Comparison of ENCODE assay signal across 8 cellular contexts in genomic region chr6:28880519-28880893, GRCh38. TPM values are rescaled to one million over a fixed set of nuclear protein-coding genes. Genes with fewer than 3 reads are reported as not detected.
DNase-seq lines count a peak whose midpoint lies in the region; ATAC-seq and TF ChIP-seq lines count a peak whose summit lies in the region.

No MANE protein-coding gene starts in this region.

- peaks cover 46% of the 10 kb centered on the region for H3K27me3 Mint-ChIP-seq in activated naive CD4-positive, alpha-beta T cell treated with anti-CD3 and anti-CD28 coated beads, Interleukin-2, amount 10 ng/mL, durations not matched to agents 7 days and 5 days
- H3K27me3 Mint-ChIP-seq in MCF 10A (ENCODE audit: insufficient read depth, unreplicated experiment) (peaks cover 21% of the 10 kb centered on the region), type B pancreatic cell (peaks cover 18% of the 10 kb centered on the region)

- BruUV-seq in MCF 10A (replicated peaks; lab: Mats Ljungman, UMichigan): no TSS peak

- H3K27ac ChIP-seq in lower lobe of right lung: no peak overlapping the region

- DNase-seq in activated naive CD4-positive, alpha-beta T cell treated with anti-CD3 and anti-CD28 coated beads, Interleukin-2, amount 10 ng/mL, durations not matched to agents 7 days and 5 days: no peak
- no peak for DNase-seq in activated naive CD4-positive, alpha-beta T cell treated with anti-CD3 and anti-CD28 coated beads, Interleukin-2, amount 50 U/mL, for 16 hours
- DNase-seq in MCF 10A (ENCODE audit: unreplicated experiment): no peak
- DNase-seq in lower lobe of right lung: no peak
- no peak for DNase-seq in type B pancreatic cell (ENCODE audit: extremely low spot score, unreplicated experiment)

- peaks cover 24% of the 10 kb centered on the region for H3K27me3 ChIP-seq in lower lobe of right lung (ENCODE audit: low read depth)

- no peak for TF ChIP-seq CTCF in MCF 10A (IDR thresholded peaks at IDR 0.05; ENCODE audit: unreplicated experiment)
- no peak for TF ChIP-seq CTCF in lower lobe of right lung (IDR thresholded peaks at IDR 0.05)
- no peak for TF ChIP-seq CTCF in type B pancreatic cell (conservative IDR thresholded peaks at IDR 0.05)

- no peaks in the 10 kb centered on the region for H3K9me3 ChIP-seq in lower lobe of right lung

- H3K27ac Mint-ChIP-seq in activated naive CD4-positive, alpha-beta T cell treated with anti-CD3 and anti-CD28 coated beads, Interleukin-2, amount 10 ng/mL, durations not matched to agents 7 days and 5 days: no peak overlapping the region
- H3K27ac Mint-ChIP-seq in MCF 10A (ENCODE audit: low read depth, unreplicated experiment) (peak overlapping the region; percentile 8), type B pancreatic cell (peak overlapping the region; percentile 91)

- peaks cover 13% of the 10 kb centered on the region for H3K36me3 Mint-ChIP-seq in activated naive CD4-positive, alpha-beta T cell treated with anti-CD3 and anti-CD28 coated beads, Interleukin-2, amount 10 ng/mL, durations not matched to agents 7 days and 5 days
- H3K36me3 Mint-ChIP-seq in MCF 10A (ENCODE audit: insufficient read depth, unreplicated experiment): peaks cover 17% of the 10 kb centered on the region
- no peaks in the 10 kb centered on the region for H3K36me3 Mint-ChIP-seq in type B pancreatic cell

- intact Hi-C loops in MCF 10A (cut with micrococcal nuclease): loop anchor here (5.0 kb wide), 1 partner anchor 102 kb away; no protein-coding TSS in a partner anchor
- intact Hi-C loops in lower lobe of right lung (cut with DNase I): no loop called here

- H3K9me3 Mint-ChIP-seq in activated naive CD4-positive, alpha-beta T cell treated with anti-CD3 and anti-CD28 coated beads, Interleukin-2, amount 10 ng/mL, durations not matched to agents 7 days and 5 days: peaks cover 14% of the 10 kb centered on the region
- H3K9me3 Mint-ChIP-seq in MCF 10A (ENCODE audit: unreplicated experiment) (no peaks in the 10 kb centered on the region), type B pancreatic cell (no peaks in the 10 kb centered on the region)

- H3K4me1 ChIP-seq in lower lobe of right lung: no peaks in the 10 kb centered on the region

- no peaks in the 10 kb centered on the region for H3K36me3 ChIP-seq in lower lobe of right lung

- H3K4me3 Mint-ChIP-seq in activated naive CD4-positive, alpha-beta T cell treated with anti-CD3 and anti-CD28 coated beads, Interleukin-2, amount 10 ng/mL, durations not matched to agents 7 days and 5 days: peak overlapping the region; percentile 60
- peak overlapping the region; percentile 86 for H3K4me3 Mint-ChIP-seq in MCF 10A (ENCODE audit: unreplicated experiment)
- H3K4me3 Mint-ChIP-seq in type B pancreatic cell: peak overlapping the region; percentile 93

- POLR2A ChIA-PET in MCF 10A (lab: Yijun Ruan, JAX): interaction anchor here (0.7 to 7.2 kb wide), 7 partner anchors 8 to 129 kb away, joined by 3 to 60 read pairs (median 5); partner anchors contain the start of gene TRIM27

- peak overlapping the region; percentile 56 for H3K4me3 ChIP-seq in lower lobe of right lung

- H3K4me1 Mint-ChIP-seq in activated naive CD4-positive, alpha-beta T cell treated with anti-CD3 and anti-CD28 coated beads, Interleukin-2, amount 10 ng/mL, durations not matched to agents 7 days and 5 days: peaks cover 43% of the 10 kb centered on the region
- H3K4me1 Mint-ChIP-seq in MCF 10A (ENCODE audit: insufficient read depth, unreplicated experiment) (peaks cover 6% of the 10 kb centered on the region), type B pancreatic cell (ENCODE audit: unreplicated experiment) (peaks cover 18% of the 10 kb centered on the region)

- ATAC-seq in lower lobe of right lung (no peak), GM21526 (IDR thresholded peaks at IDR 0.05; ENCODE audit: low FRiP score, unreplicated experiment) (no peak), HG03159 (IDR thresholded peaks at IDR 0.05; ENCODE audit: unreplicated experiment) (no peak), GM21825 (IDR thresholded peaks at IDR 0.05; ENCODE audit: unreplicated experiment) (no peak)

- CTCF ChIA-PET in activated naive CD4-positive, alpha-beta T cell treated with anti-CD3 and anti-CD28 coated beads, Interleukin-2, amount 10 ng/mL, durations not matched to agents 7 days and 5 days (lab: Charles Lee): interaction anchor here (1.1 to 1.7 kb wide), 2 partner anchors 18 to 43 kb away, joined by 3 to 5 read pairs; no protein-coding TSS in a partner anchor
- CTCF ChIA-PET in MCF 10A (lab: Yijun Ruan, JAX): interaction anchor here (0.5 to 2.2 kb wide), 4 partner anchors 18 to 164 kb away, joined by 3 to 8 read pairs (median 4); no protein-coding TSS in a partner anchor

RNA-seq across cellular contexts. Expression of gene TRIM27, which starts 43.3 kb away (rescaled TPM):
- 68.8 and 68.9 TPM in 2 replicates for total RNA-seq in MCF 10A (2022)
- 46.6 TPM for total RNA-seq in lower lobe of right lung
- total RNA-seq in type B pancreatic cell (ENCODE audit: low replicate concordance): 49.2 and 78.0 TPM in 2 replicates
